Comparison of ENCODE assay signal across 8 cellular contexts in the genomic region with DNA sequence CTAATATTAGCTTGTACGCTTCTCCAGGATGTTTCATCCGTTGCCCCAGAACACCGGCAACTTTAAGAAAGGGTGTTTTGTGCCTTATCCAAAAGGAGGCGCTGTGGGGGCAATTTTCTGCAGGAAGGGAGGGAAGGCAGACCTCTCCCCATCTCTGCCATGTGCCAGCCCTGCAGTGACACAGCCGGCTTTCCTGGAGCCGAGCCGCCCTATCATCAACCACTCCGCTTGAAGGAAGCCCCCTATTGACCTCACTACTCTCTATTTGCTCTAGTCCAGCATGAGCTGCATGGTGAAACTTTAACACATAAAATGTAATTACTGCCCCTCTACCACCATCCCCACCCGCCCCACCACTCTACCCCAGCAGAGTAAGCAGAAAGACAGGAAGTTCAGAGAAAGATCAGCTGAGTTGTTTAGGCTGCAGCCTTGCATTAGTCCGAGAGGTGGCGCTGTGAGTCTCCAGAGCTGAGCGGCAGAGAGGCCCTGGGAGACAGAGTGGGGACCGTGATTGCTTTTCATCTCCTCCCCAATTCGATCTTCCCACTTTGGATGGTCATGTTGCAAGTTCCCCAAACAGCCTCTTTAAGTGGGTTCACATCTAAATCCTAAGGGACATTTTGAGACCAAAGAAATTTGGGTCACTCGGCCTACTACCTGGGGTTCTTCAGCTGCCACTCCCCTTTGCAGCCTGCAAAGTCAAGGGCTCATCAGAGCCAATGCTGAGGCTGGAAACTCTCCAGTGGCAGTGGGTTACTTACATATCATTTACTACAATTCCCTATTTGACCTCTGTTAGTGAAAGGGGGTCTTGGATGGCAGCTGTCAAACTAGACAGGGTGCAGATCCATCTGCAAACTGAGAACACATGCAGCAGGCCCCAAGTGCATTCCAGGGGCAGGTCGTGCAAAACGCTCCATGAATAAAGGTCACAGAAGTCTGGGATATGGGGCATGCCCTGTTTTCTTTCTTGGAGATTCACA. TPM values are rescaled to one million over a fixed set of nuclear protein-coding genes. Genes with fewer than 3 reads are reported as not detected.
DNase-seq lines count a peak whose midpoint lies in the region; ATAC-seq, FAIRE-seq and TF ChIP-seq lines count a peak whose summit lies in the region.

No MANE protein-coding gene starts in this region.

- TF ChIP-seq RAD21 in liver (IDR thresholded peaks at IDR 0.05) = peak; percentile 56 to 76

- TF ChIP-seq CTCF in liver (IDR thresholded peaks at IDR 0.05; ENCODE audit: low read depth, low read length, missing input control) = peak; percentile 47

- no peak for TF ChIP-seq POLR2A in GM12891 (IDR thresholded peaks at IDR 0.05; ENCODE audit: low read depth, low read length)

- H3K9me3 ChIP-seq in liver (ENCODE audit: control insufficient read depth in 4 of 4, low read length in 3 of 4) = no peaks in the 10 kb centered on the region

- H3K27ac ChIP-seq in liver (ENCODE audit: low read depth in 1 of 2, low read length in 2 of 2) = no peak overlapping the region

- no peak overlapping the region for H3K4me3 ChIP-seq in liver (ENCODE audit: low read depth in 1 of 3, low read length in 3 of 3)

- WGBS in liver = 50% methylated on average over 17 of the region's 17 CpGs

- H3K36me3 ChIP-seq in liver (ENCODE audit: control insufficient read depth in 4 of 4, insufficient read depth in 3 of 4, low read depth in 1 of 4, low read length in 3 of 4) = no peaks in the 10 kb centered on the region

- no peak overlapping the region for H3K9ac ChIP-seq in liver (ENCODE audit: low read depth in 1 of 2, low read length in 2 of 2)

- no peak for ATAC-seq in HG03108 (IDR thresholded peaks at IDR 0.05; ENCODE audit: unreplicated experiment)

- POLR2A ChIA-PET in HEK293T (lab: Yijun Ruan, JAX) = interaction anchor here (1.1 to 1.3 kb wide), 2 partner anchors 106 to 261 kb away, joined by 3 read pairs; partner anchors contain the start of gene SRGAP3

- peak; percentile 94 for FAIRE-seq in GM12891 (lab: Jason Lieb, UNC)

- peak; percentile 83 for DNase-seq in GM12891 (ENCODE audit: insufficient read length, low spot score)
- peak; percentile 76 for DNase-seq in HEK293T (ENCODE audit: extremely low spot score)
- DNase-seq in NCI-H2029 (lab: John Stamatoyannopoulos, UW) = peak; percentile 47
- peak; percentile 36 for DNase-seq in activated CD4-positive, alpha-beta T cell treated with anti-CD3 and anti-CD28 coated beads for 1 hour
- peak; percentile 58 for DNase-seq in dedifferentiated amniotic fluid mesenchymal stem cell (ENCODE audit: extremely low spot score)
- DNase-seq in stimulated activated CD4-positive, alpha-beta T cell treated with anti-CD3 and anti-CD28 coated beads, TNF-alpha, amount 100 ng/mL, for 4 hours (ENCODE audit: low read depth in 3 of 3) = peak in 2 of 3 experiments; percentile 23 to 38

- CTCF ChIA-PET in HEK293T (lab: Yijun Ruan, JAX) = interaction anchor here (0.5 to 3.1 kb wide), 21 partner anchors 8 to 400 kb away, joined by 3 to 20 read pairs (median 3); no protein-coding TSS in a partner anchor

- no peaks in the 10 kb centered on the region for H3K4me1 ChIP-seq in liver (ENCODE audit: control insufficient read depth in 4 of 4, insufficient read depth in 4 of 4, low read length in 3 of 4)

- no peaks in the 10 kb centered on the region for H3K27me3 ChIP-seq in liver (ENCODE audit: control insufficient read depth in 4 of 4, insufficient read depth in 4 of 4, low read length in 3 of 4)

TF ChIP-seq in GM12891, 5 proteins besides CTCF, POLR2A, EP300 and RAD21:
- no peak for TF ChIP-seq POU2F2 (IDR thresholded peaks at IDR 0.05; ENCODE audit: low read depth, low read length)
- TF ChIP-seq SPI1 (IDR thresholded peaks at IDR 0.05; ENCODE audit: low read depth, low read length) = no peak; the same call in 1 of the 2 replicates
- no peak for TF ChIP-seq TAF1 (IDR thresholded peaks at IDR 0.05; ENCODE audit: low read depth, low read length)
- no peak for TF ChIP-seq PAX5 (IDR thresholded peaks at IDR 0.05; ENCODE audit: insufficient read depth, low read length, severe bottlenecking)
- TF ChIP-seq POLR2AphosphoS5 (IDR thresholded peaks at IDR 0.05; ENCODE audit: low read depth, low read length) = no peak

TF ChIP-seq in HEK293T, 16 proteins besides CTCF, POLR2A, EP300 and RAD21:
- TF ChIP-seq ZNF384 (IDR thresholded peaks at IDR 0.05) (no peak), ARNT (IDR thresholded peaks at IDR 0.05) (no peak), BHLHE40 (IDR thresholded peaks at IDR 0.05; ENCODE audit: borderline replicate concordance) (no peak), L3MBTL2 (conservative IDR thresholded peaks at IDR 0.05) (0 out of 2 replicates have a peak, but pooled peaks have one; percentile 25), TARDBP (IDR thresholded peaks at IDR 0.05) (no peak), FOXK2 (IDR thresholded peaks at IDR 0.05) (no peak), PKNOX1 (IDR thresholded peaks at IDR 0.05) (no peak), FOXA1 (IDR thresholded peaks at IDR 0.05) (no peak)

TF ChIP-seq in liver, 16 proteins besides CTCF, POLR2A, EP300 and RAD21:
- TF ChIP-seq HNF4A (conservative IDR thresholded peaks at IDR 0.05) = no peak
- TF ChIP-seq FOXA1 (IDR thresholded peaks at IDR 0.05) = no peak
- TF ChIP-seq FOXA2 (IDR thresholded peaks at IDR 0.05) = no peak
- TF ChIP-seq REST (IDR thresholded peaks at IDR 0.05) = no peak
- no peak for TF ChIP-seq SP1 (IDR thresholded peaks at IDR 0.05)
- TF ChIP-seq JUND (IDR thresholded peaks at IDR 0.05) = no peak
- no peak for TF ChIP-seq HNF4G (IDR thresholded peaks at IDR 0.05)
- TF ChIP-seq RXRA (IDR thresholded peaks at IDR 0.05) = no peak
- TF ChIP-seq MAX (IDR thresholded peaks at IDR 0.05) = no peak
- TF ChIP-seq, protein P1, sequence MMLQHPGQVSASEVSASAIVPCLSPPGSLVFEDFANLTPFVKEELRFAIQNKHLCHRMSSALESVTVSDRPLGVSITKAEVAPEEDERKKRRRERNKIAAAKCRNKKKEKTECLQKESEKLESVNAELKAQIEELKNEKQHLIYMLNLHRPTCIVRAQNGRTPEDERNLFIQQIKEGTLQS (IDR thresholded peaks at IDR 0.05) = no peak
- TF ChIP-seq TAF1 (conservative IDR thresholded peaks at IDR 0.05) = no peak
- no peak for TF ChIP-seq NR2F2 (IDR thresholded peaks at IDR 0.05)
- TF ChIP-seq YY1 (IDR thresholded peaks at IDR 0.05) = no peak
- TF ChIP-seq GABPA (IDR thresholded peaks at IDR 0.05 in 1 of 2, conservative IDR thresholded peaks at IDR 0.05 in 1 of 2) = no peak
- TF ChIP-seq, protein P2, sequence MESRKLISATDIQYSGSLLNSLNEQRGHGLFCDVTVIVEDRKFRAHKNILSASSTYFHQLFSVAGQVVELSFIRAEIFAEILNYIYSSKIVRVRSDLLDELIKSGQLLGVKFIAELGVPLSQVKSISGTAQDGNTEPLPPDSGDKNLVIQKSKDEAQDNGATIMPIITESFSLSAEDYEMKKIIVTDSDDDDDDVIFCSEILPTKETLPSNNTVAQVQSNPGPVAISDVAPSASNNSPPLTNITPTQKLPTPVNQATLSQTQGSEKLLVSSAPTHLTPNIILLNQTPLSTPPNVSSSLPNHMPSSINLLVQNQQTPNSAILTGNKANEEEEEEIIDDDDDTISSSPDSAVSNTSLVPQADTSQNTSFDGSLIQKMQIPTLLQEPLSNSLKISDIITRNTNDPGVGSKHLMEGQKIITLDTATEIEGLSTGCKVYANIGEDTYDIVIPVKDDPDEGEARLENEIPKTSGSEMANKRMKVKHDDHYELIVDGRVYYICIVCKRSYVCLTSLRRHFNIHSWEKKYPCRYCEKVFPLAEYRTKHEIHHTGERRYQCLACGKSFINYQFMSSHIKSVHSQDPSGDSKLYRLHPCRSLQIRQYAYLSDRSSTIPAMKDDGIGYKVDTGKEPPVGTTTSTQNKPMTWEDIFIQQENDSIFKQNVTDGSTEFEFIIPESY (IDR thresholded peaks at IDR 0.05) = no peak

RNA-seq across cellular contexts. Expression of gene RAD18, which starts 24.7 kb away (rescaled TPM):
- 9.6 TPM for polyA plus RNA-seq in GM12891 (2012; ENCODE audit: low read depth, missing spikeins)
- total RNA-seq in liver = 1 to 10 TPM; 6.0 to 9.0 TPM
- polyA plus RNA-seq in liver = 1 to 10 TPM; 1.2 to 2.6 TPM

Comparison
In these comparisons a context has a peak if more than half of its experiments do, and no peak if none do; other contexts are left out.
1. DNase-seq: peak in every context shown above with its lines; median percentile 83 in GM12891; 76 in HEK293T; 58 in dedifferentiated amniotic fluid mesenchymal stem cell; 47 in NCI-H2029; 36 in activated CD4-positive, alpha-beta T cell treated with anti-CD3 and anti-CD28 coated beads for 1 hour; 30 in stimulated activated CD4-positive, alpha-beta T cell treated with anti-CD3 and anti-CD28 coated beads, TNF-alpha, amount 100 ng/mL, for 4 hours.